8 cellular contexts compared by ENCODE assay signal in genomic region chr9:35071814-35072460, GRCh38. TPM values are rescaled to one million over a fixed set of nuclear protein-coding genes. Genes with fewer than 3 reads are reported as not detected.
DNase-seq lines count a peak whose midpoint lies in the region; ATAC-seq, FAIRE-seq and TF ChIP-seq lines count a peak whose summit lies in the region.

No MANE protein-coding gene starts in this region.

- peaks cover 28% of the 10 kb centered on the region for H3K4me1 ChIP-seq in A549

- no peak for TF ChIP-seq RAD21 in A549 (conservative IDR thresholded peaks at IDR 0.05 in 1 of 2, IDR thresholded peaks at IDR 0.05 in 1 of 2)

- no peaks in the 10 kb centered on the region for H3K27me3 ChIP-seq in bronchial epithelial cell (ENCODE audit: control insufficient read depth, insufficient read depth, low read length)

- TF ChIP-seq EP300 in A549 (IDR thresholded peaks at IDR 0.05) = no peak

- H3K4me3 ChIP-seq in A549 (peak overlapping the region; percentile 92), WI38 (ENCODE audit: low read depth, low read length) (peak overlapping the region; percentile 78), bronchial epithelial cell (ENCODE audit: low read depth, low read length) (peak overlapping the region; percentile 88)

- DNase-seq in A549 (ENCODE audit: low read depth in 1 of 2, low spot score in 1 of 2) (peak; percentile 77 to 92), NCI-H2081 treated with DMSO at 0.1 percent for 48 hours (lab: John Stamatoyannopoulos, UW) (peak; percentile 8), bronchial epithelial cell (ENCODE audit: low read depth) (peak; percentile 67), iris pigment epithelial cell (ENCODE audit: low read depth) (peak; percentile 89)
- peak; percentile 59 to 63 for DNase-seq in stimulated activated CD4-positive, alpha-beta T cell treated with anti-CD3 and anti-CD28 coated beads, Interleukin-12 subunit alpha, Interleukin-12 subunit beta, amount 100 ng/mL, for 24 hours (ENCODE audit: low read depth in 2 of 2)

- 0% methylated on average over 13 of the region's 79 CpGs for WGBS in A549 (ENCODE audit: missing lambda C conversion rate)

- H3K4me2 ChIP-seq in A549 = peak overlapping the region; percentile 83

- TF ChIP-seq CTCF in A549 (IDR thresholded peaks at IDR 0.05) (peak; percentile 59), WI38 (IDR thresholded peaks at IDR 0.05; ENCODE audit: low read depth, low read length) (peak; percentile 30), bronchial epithelial cell (IDR thresholded peaks at IDR 0.05; ENCODE audit: insufficient read depth, low read length, severe bottlenecking) (peak; percentile 62)

- CTCF ChIA-PET in A549 (lab: Yijun Ruan, JAX) = interaction anchor here (1.1 to 3.8 kb wide), 13 partner anchors 8 to 172 kb away, joined by 3 to 27 read pairs (median 5); partner anchors contain the start of genes ATOSB, FANCG and PIGO

- no peak; the same call in 1 of the 2 replicates for TF ChIP-seq POLR2A in A549 (IDR thresholded peaks at IDR 0.05; ENCODE audit: low read length)

- POLR2A ChIA-PET in A549 (lab: Yijun Ruan, JAX) = interaction anchor here (0.7 to 3.2 kb wide), 26 partner anchors 8 to 533 kb away, joined by 3 to 47 read pairs (median 6); partner anchors contain the start of genes ATOSB, DNAJB5, FANCG and PIGO

- H3K27ac ChIP-seq in A549 = peak overlapping the region; percentile 97 to 98

- ATAC-seq in A549 (peak; percentile 81 to 87), GM18508 (IDR thresholded peaks at IDR 0.05; ENCODE audit: insufficient read depth, unreplicated experiment) (peak; percentile 28), HG02981 (IDR thresholded peaks at IDR 0.05; ENCODE audit: unreplicated experiment) (peak; percentile 44)

- no peak for FAIRE-seq in A549 (lab: Jason Lieb, UNC)
- FAIRE-seq in bronchial epithelial cell (lab: Jason Lieb, UNC) = no peak

- peaks cover 11% of the 10 kb centered on the region for H3K36me3 ChIP-seq in bronchial epithelial cell (ENCODE audit: control insufficient read depth, insufficient read depth, low read length)

- no peaks in the 10 kb centered on the region for H3K9me3 ChIP-seq in A549

TF ChIP-seq in A549, 52 proteins besides CTCF, POLR2A, EP300 and RAD21 (continues in another document):
- TF ChIP-seq JUNB (IDR thresholded peaks at IDR 0.05) (no peak), RFX5 (IDR thresholded peaks at IDR 0.05) (no peak), HDAC2 (IDR thresholded peaks at IDR 0.05) (no peak), ZNF302 (CRISPR knock-in tag; IDR thresholded peaks at IDR 0.05) (no peak), ATOH8 (CRISPR knock-in tag; IDR thresholded peaks at IDR 0.05; ENCODE audit: low read depth) (0 out of 2 replicates have a peak, but pooled peaks have one; percentile 29), HOXA7 (CRISPR knock-in tag; IDR thresholded peaks at IDR 0.05) (0 out of 2 replicates have a peak, but pooled peaks have one; percentile 45), ELK1 (IDR thresholded peaks at IDR 0.05; ENCODE audit: low read depth, low read length) (no peak), SREBF2 (IDR thresholded peaks at IDR 0.05) (no peak), FOSL2 (IDR thresholded peaks at IDR 0.05) (no peak), FOSL2 (CRISPR knock-in tag; IDR thresholded peaks at IDR 0.05) (peak; percentile 31), CBX2 (IDR thresholded peaks at IDR 0.05; ENCODE audit: borderline replicate concordance, low read depth) (no peak), HOXB13 (CRISPR knock-in tag; IDR thresholded peaks at IDR 0.05; ENCODE audit: low read depth) (no peak), REST (IDR thresholded peaks at IDR 0.05) (no peak), NPAS2 (CRISPR knock-in tag; IDR thresholded peaks at IDR 0.05; ENCODE audit: borderline replicate concordance) (no peak), TFCP2L1 (CRISPR knock-in tag; IDR thresholded peaks at IDR 0.05) (no peak; the same call in 1 of the 2 replicates), KDM5A (IDR thresholded peaks at IDR 0.05) (no peak), HOXB5 (CRISPR knock-in tag; IDR thresholded peaks at IDR 0.05) (no peak), ZC3H11A (IDR thresholded peaks at IDR 0.05) (no peak), CHD2 (IDR thresholded peaks at IDR 0.05; ENCODE audit: low read length, partially characterized antibody) (no peak), KDM1A (IDR thresholded peaks at IDR 0.05; ENCODE audit: low read depth) (no peak), MAFK (IDR thresholded peaks at IDR 0.05; ENCODE audit: partially characterized antibody) (peak; percentile 92)

RNA-seq across cellular contexts. Expression of gene VCP, which starts 0.5 kb away (rescaled TPM):
- 428 and 543 TPM in 2 replicates for polyA plus RNA-seq in A549 (2011; rRNA removed)
- 274 and 325 TPM in 2 replicates for polyA plus RNA-seq in A549 (2012; cell fraction: cytosol; rRNA removed)
- polyA plus RNA-seq in A549 (2012; cell fraction: nucleus; rRNA removed) = 613 and 632 TPM in 2 replicates
- polyA plus RNA-seq in A549 (2017; fragmentation: RNase III; extraction: RNeasy Plus Mini Kit Qiagen cat#74134 plus additional on column Dnase treatment) = 376 to 390 TPM (median 380 TPM) in 3 replicates
- 597 and 682 TPM in 2 replicates for polyA minus RNA-seq in A549 (2011; rRNA and poly(A)+ RNA removed)
- total RNA-seq in bronchial epithelial cell = 320 and 342 TPM in 2 replicates

RNA-seq across cellular contexts. Expression of gene FANCG, which starts 7.8 kb away (rescaled TPM):
- polyA plus RNA-seq in A549 (2011; rRNA removed) (34.9 and 39.7 TPM in 2 replicates), A549 (2017; fragmentation: RNase III; extraction: RNeasy Plus Mini Kit Qiagen cat#74134 plus additional on column Dnase treatment) (50.3 to 53.5 TPM (median 53.5 TPM) in 3 replicates)
- 42.2 and 47.5 TPM in 2 replicates for polyA plus RNA-seq in A549 (2012; cell fraction: cytosol; rRNA removed)
- polyA plus RNA-seq in A549 (2012; cell fraction: nucleus; rRNA removed) = 132 and 165 TPM in 2 replicates
- polyA minus RNA-seq in A549 (2011; rRNA and poly(A)+ RNA removed) = 37.3 and 38.6 TPM in 2 replicates
- 7.6 and 9.7 TPM in 2 replicates for total RNA-seq in bronchial epithelial cell

RNA-seq across cellular contexts. Expression of gene PIGO, which starts 24.5 kb away (rescaled TPM):
- polyA plus RNA-seq in A549 (2011; rRNA removed) = 50.4 and 60.0 TPM in 2 replicates
- polyA plus RNA-seq in A549 (2012; cell fraction: cytosol; rRNA removed) = 33.9 and 43.3 TPM in 2 replicates
- polyA plus RNA-seq in A549 (2012; cell fraction: nucleus; rRNA removed) = 92.6 and 98.6 TPM in 2 replicates
- 39.6 to 47.0 TPM (median 45.3 TPM) in 3 replicates for polyA plus RNA-seq in A549 (2017; fragmentation: RNase III; extraction: RNeasy Plus Mini Kit Qiagen cat#74134 plus additional on column Dnase treatment)
- 67.2 and 75.7 TPM in 2 replicates for polyA minus RNA-seq in A549 (2011; rRNA and poly(A)+ RNA removed)
- 22.9 and 25.3 TPM in 2 replicates for total RNA-seq in bronchial epithelial cell

RNA-seq across cellular contexts. Expression of gene STOML2, which starts 31.0 kb away (rescaled TPM):
- 196 and 230 TPM in 2 replicates for polyA plus RNA-seq in A549 (2011; rRNA removed)
- 405 and 412 TPM in 2 replicates for polyA plus RNA-seq in A549 (2012; cell fraction: cytosol; rRNA removed)
- polyA plus RNA-seq in A549 (2012; cell fraction: nucleus; rRNA removed) = 220 and 284 TPM in 2 replicates
- polyA plus RNA-seq in A549 (2017; fragmentation: RNase III; extraction: RNeasy Plus Mini Kit Qiagen cat#74134 plus additional on column Dnase treatment) = 180 to 191 TPM (median 189 TPM) in 3 replicates
- 151 and 160 TPM in 2 replicates for polyA minus RNA-seq in A549 (2011; rRNA and poly(A)+ RNA removed)
- 165 and 248 TPM in 2 replicates for total RNA-seq in bronchial epithelial cell

RNA-seq across cellular contexts. Expression of gene ATOSB, which starts 43.7 kb away (rescaled TPM):
- polyA plus RNA-seq in A549 (2011; rRNA removed) = 11.8 and 14.3 TPM in 2 replicates
- polyA plus RNA-seq in A549 (2012; cell fraction: cytosol; rRNA removed) = 7.0 and 8.3 TPM in 2 replicates
- polyA plus RNA-seq in A549 (2012; cell fraction: nucleus; rRNA removed) = 14.1 TPM in 2 replicates
- 10.8 to 14.0 TPM (median 11.6 TPM) in 3 replicates for polyA plus RNA-seq in A549 (2017; fragmentation: RNase III; extraction: RNeasy Plus Mini Kit Qiagen cat#74134 plus additional on column Dnase treatment)
- 11.0 and 15.0 TPM in 2 replicates for polyA minus RNA-seq in A549 (2011; rRNA and poly(A)+ RNA removed)
- total RNA-seq in bronchial epithelial cell = 10.3 and 12.2 TPM in 2 replicates

Comparison
In these comparisons a context has a peak if more than half of its experiments do, and no peak if none do; other contexts are left out.
1. Peak in every context shown above with its lines: DNase-seq, ATAC-seq, H3K4me3 ChIP-seq and H3K27ac ChIP-seq.
2. ATAC-seq: peak in every context shown above with its lines; median percentile 84 in A549; 44 in HG02981; 28 in GM18508.
3. DNase-seq: peak in every context shown above with its lines; median percentile 89 in iris pigment epithelial cell; 84 in A549; 67 in bronchial epithelial cell; 61 in stimulated activated CD4-positive, alpha-beta T cell treated with anti-CD3 and anti-CD28 coated beads, Interleukin-12 subunit alpha, Interleukin-12 subunit beta, amount 100 ng/mL, for 24 hours; 8 in NCI-H2081 treated with DMSO at 0.1 percent for 48 hours.